ENCODE assay signal across 9 cellular contexts in genomic region chr3:71905426-71905825, GRCh38.
DNase-seq lines count a peak whose midpoint lies in the region; ATAC-seq lines count a peak whose summit lies in the region.
"Had no signal": no experiment of that assay in that cellular context is flagged by ENCODE, and none has a peak within 500 bp of the region (broad histone marks: within the 10 kb centered on the region; RNA-seq: fewer than 3 reads in every experiment).

No MANE protein-coding gene starts in this region.

- DNase-seq in germinal center (ENCODE audit: low spot score) (peak; percentile 73), NCI-H187 treated with DMSO at 0.1 percent for 48 hours (lab: John Stamatoyannopoulos, UW) (no peak), mesenteric fat pad (ENCODE audit: low spot score) (no peak), NCI-H2196 (lab: John Stamatoyannopoulos, UW; ENCODE audit: unreplicated experiment) (no peak)
- no peak for DNase-seq in activated CD4-positive, alpha-beta T cell treated with anti-CD3 and anti-CD28 coated beads, Interleukin-2, amount 50 U/mL, for 1 hour
- DNase-seq: foreskin keratinocyte had no signal

- ATAC-seq in GM18519 (IDR thresholded peaks at IDR 0.05; ENCODE audit: low FRiP score, unreplicated experiment) (peak; percentile 81), GM21786 (IDR thresholded peaks at IDR 0.05; ENCODE audit: unreplicated experiment) (peak; percentile 80), HG03558 (IDR thresholded peaks at IDR 0.05; ENCODE audit: extremely low read depth, unreplicated experiment) (peak; percentile 84)
- ATAC-seq: foreskin keratinocyte had no signal
